ENCODE assay signal across 16 cellular contexts in the genomic region with DNA sequence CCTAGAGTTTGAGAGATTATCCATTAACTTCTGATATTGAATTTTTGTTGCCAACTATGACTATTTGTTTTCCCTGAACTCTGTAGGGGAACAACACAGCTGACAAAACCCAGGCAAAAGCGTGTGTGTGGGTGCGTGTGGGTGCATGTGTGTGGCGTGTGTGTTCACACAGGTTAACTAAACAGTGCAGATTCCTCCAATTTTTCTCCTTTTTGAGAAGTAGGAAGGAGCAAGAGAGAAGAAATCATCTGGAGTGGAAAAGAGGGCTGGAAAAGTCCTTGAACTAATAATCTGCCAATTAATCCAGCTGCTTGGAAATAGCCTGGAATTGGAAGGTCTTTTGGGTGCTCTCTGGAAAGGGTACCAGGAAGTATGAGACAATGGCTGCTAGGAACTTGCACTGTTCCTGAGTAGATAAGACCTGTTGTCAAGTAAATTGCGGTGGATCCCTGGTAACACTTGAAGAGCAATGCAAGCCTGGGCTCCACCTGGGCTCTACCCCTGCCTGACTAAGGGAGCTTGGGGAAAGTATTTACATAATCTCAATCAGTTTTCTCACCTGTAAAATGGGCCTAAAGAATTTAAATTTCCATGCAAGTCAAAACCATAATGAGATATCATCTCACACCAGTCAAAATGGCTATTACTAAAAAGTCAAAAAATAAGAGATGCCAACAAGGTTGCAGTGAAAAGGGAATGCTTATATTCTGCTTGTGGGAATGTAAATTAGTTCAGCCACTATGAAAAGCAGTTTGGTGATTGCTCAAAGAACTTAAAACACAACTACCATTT.
"Had no signal": no experiment of that assay in that cellular context is flagged by ENCODE, and none has a peak within 500 bp of the region (broad histone marks: within the 10 kb centered on the region; RNA-seq: fewer than 3 reads in every experiment).

No MANE protein-coding gene starts in this region.

- H3K9me3 ChIP-seq: breast epithelium, ovary, SJSA1 had no signal

- H3K4me1 ChIP-seq: breast epithelium had no signal

- ATAC-seq: left lung, WTC11 had no signal

- H3K4me3 ChIP-seq: breast epithelium, heart left ventricle, left lung, ovary, SJSA1, skin epidermis had no signal

- H3K27ac ChIP-seq: breast epithelium, heart left ventricle, ovary, SJSA1 had no signal

- DNase-seq: activated CD4-positive, alpha-beta T cell treated with anti-CD3 and anti-CD28 coated beads for 4 hours; activated CD8-positive, alpha-beta memory T cell treated with anti-CD3 and anti-CD28 coated beads, Interleukin-2, amount 50 U/mL, for 48 hours; activated naive CD8-positive, alpha-beta T cell treated with anti-CD3 and anti-CD28 coated beads, Interleukin-2, amount 10 ng/mL, durations not matched to agents 7 days and 5 days; anterior cingulate cortex; cerebellar nuclear complex; effector memory CD4-positive, alpha-beta T cell; heart left ventricle; left lung; ovary; stimulated activated CD4-positive, alpha-beta T cell treated with anti-CD3 and anti-CD28 coated beads, Interleukin-4, amount 100 ng/mL, for 4 hours; stimulated activated CD8-positive, alpha-beta memory T cell treated with anti-CD3 and anti-CD28 coated beads, Interleukin-4, amount 100 ng/mL, for 48 hours; stimulated activated naive CD4-positive, alpha-beta T cell treated with Interleukin-2 at 50 U/mL for 16 hours had no signal

- H3K27me3 ChIP-seq: breast epithelium, heart left ventricle, left lung, ovary, SJSA1 had no signal

- H3K36me3 ChIP-seq: breast epithelium, heart left ventricle, ovary, SJSA1 had no signal
